Comparison of ENCODE assay signal across 2 cellular contexts in genomic region chr5:72485366-72486052, GRCh38.
TF ChIP-seq lines count a peak whose summit lies in the region.

No MANE protein-coding gene starts in this region.

TF ChIP-seq in WTC11, 78 proteins besides CTCF, POLR2A, EP300 and RAD21:
- TF ChIP-seq ATF2 (CRISPR knock-in tag; IDR thresholded peaks at IDR 0.05; ENCODE audit: borderline replicate concordance, low read depth) (no peak), CDX4 (CRISPR knock-in tag; IDR thresholded peaks at IDR 0.05; ENCODE audit: borderline replicate concordance) (no peak), FOXP1 (CRISPR knock-in tag; IDR thresholded peaks at IDR 0.05; ENCODE audit: borderline replicate concordance) (no peak), ATF1 (CRISPR knock-in tag; IDR thresholded peaks at IDR 0.05) (no peak), IRF1 (CRISPR knock-in tag; IDR thresholded peaks at IDR 0.05) (no peak), HMGXB4 (CRISPR knock-in tag; IDR thresholded peaks at IDR 0.05) (no peak)

TF ChIP-seq in HepG2, 621 proteins besides CTCF, POLR2A, EP300 and RAD21:
- TF ChIP-seq PCBP2 (optimal IDR thresholded peaks at IDR 0.05; ENCODE audit: low read depth, low read length, poor library complexity, severe bottlenecking) (no peak), ZNF501 (CRISPR knock-in tag; IDR thresholded peaks at IDR 0.05) (no peak), SUZ12 (IDR thresholded peaks at IDR 0.05; ENCODE audit: low read depth, low read length) (no peak)
